Comparison of ENCODE assay signal across 28 cellular contexts in the genomic region with DNA sequence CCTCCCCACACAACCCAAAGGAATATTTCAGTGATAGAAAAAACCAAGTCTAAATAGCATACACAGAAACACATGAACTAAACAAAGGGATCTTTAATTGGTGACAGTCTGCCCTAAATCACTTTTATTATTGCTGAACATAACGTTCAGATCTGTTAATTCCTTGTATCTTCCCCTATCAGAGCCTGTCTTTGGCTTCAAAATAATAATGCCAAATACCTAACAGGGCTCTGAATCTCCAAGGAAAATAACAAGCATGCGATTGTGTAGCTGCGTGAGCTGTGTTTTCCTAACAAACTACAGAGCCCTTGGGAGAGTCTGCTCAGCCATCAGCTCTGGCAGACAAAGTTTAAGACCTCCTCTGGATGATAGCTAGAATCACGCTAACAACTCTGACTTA.
DNase-seq lines count a peak whose midpoint lies in the region; ATAC-seq, FAIRE-seq and TF ChIP-seq lines count a peak whose summit lies in the region.
"Had no signal": no experiment of that assay in that cellular context is flagged by ENCODE, and none has a peak within 500 bp of the region (broad histone marks: within the 10 kb centered on the region; RNA-seq: fewer than 3 reads in every experiment).

No MANE protein-coding gene starts in this region.

- H3K9ac ChIP-seq in neuronal stem cell (ENCODE audit: low read depth, low read length, poor library complexity), result no peak overlapping the region
- H3K9ac ChIP-seq: GM23248 had no signal

- H2AFZ ChIP-seq in neuronal stem cell (ENCODE audit: low read length), result no peak overlapping the region
- H2AFZ ChIP-seq: GM23248 had no signal

- H3K4me3 Mint-ChIP-seq in progenitor cell of endocrine pancreas (ENCODE audit: low read depth), result no peak overlapping the region
- no peak overlapping the region for H3K4me3 Mint-ChIP-seq in CD8-positive, alpha-beta T cell
- H3K4me3 Mint-ChIP-seq: activated naive CD4-positive, alpha-beta T cell treated with anti-CD3 and anti-CD28 coated beads, Interleukin-2, amount 50 U/mL, for 24 hours; CD14-positive monocyte; central memory CD8-positive, alpha-beta T cell; neural crest cell had no signal

- FAIRE-seq in D721Med (lab: Jason Lieb, UNC), result peak; percentile 6
- FAIRE-seq: K562 had no signal

- no peak overlapping the region for H3K4ac ChIP-seq in neuronal stem cell (ENCODE audit: low read length)

- peaks cover 4% of the 10 kb centered on the region for H3K9me3 Mint-ChIP-seq in progenitor cell of endocrine pancreas (ENCODE audit: low read depth)
- peaks cover 8% of the 10 kb centered on the region for H3K9me3 Mint-ChIP-seq in CD8-positive, alpha-beta T cell
- H3K9me3 Mint-ChIP-seq: activated naive CD4-positive, alpha-beta T cell treated with anti-CD3 and anti-CD28 coated beads, Interleukin-2, amount 50 U/mL, for 24 hours; neural crest cell had no signal

- H3K18ac ChIP-seq in neuronal stem cell (ENCODE audit: low read length), result no peak overlapping the region

- H3K79me1 ChIP-seq in neuronal stem cell (ENCODE audit: low read depth, low read length), result peaks cover 1% of the 10 kb centered on the region

- H3K36me3 ChIP-seq in CD8-positive, alpha-beta T cell (ENCODE audit: insufficient read depth, low read length), result no peaks in the 10 kb centered on the region
- peaks cover 0 to 2% of the 10 kb centered on the region in 2 donors for H3K36me3 ChIP-seq in neuronal stem cell (replicated peaks in 1 of 2; ENCODE audit: control insufficient read depth in 2 of 2, insufficient read depth in 2 of 2, low read length in 2 of 2)
- H3K36me3 ChIP-seq: left lung, MG63, thoracic aorta, vagina had no signal

- no peaks in the 10 kb centered on the region for H3K27me3 ChIP-seq in CD8-positive, alpha-beta T cell (ENCODE audit: insufficient read depth, low read length)
- H3K27me3 ChIP-seq in neuronal stem cell (ENCODE audit: control insufficient read depth in 3 of 3, insufficient read depth in 3 of 3, low read depth in 1 of 3, low read length in 3 of 3), result no peaks in the 10 kb centered on the region
- H3K27me3 ChIP-seq: left lung, MG63, vagina had no signal

- peaks cover 13% of the 10 kb centered on the region for H3K4me1 Mint-ChIP-seq in progenitor cell of endocrine pancreas (ENCODE audit: low read depth)
- no peaks in the 10 kb centered on the region for H3K4me1 Mint-ChIP-seq in CD8-positive, alpha-beta T cell (ENCODE audit: low read depth)
- H3K4me1 Mint-ChIP-seq: activated naive CD4-positive, alpha-beta T cell treated with anti-CD3 and anti-CD28 coated beads, Interleukin-2, amount 50 U/mL, for 24 hours; CD14-positive monocyte; central memory CD8-positive, alpha-beta T cell had no signal

- H3K27me3 Mint-ChIP-seq in progenitor cell of endocrine pancreas, result no peaks in the 10 kb centered on the region
- no peaks in the 10 kb centered on the region for H3K27me3 Mint-ChIP-seq in CD8-positive, alpha-beta T cell (ENCODE audit: low read depth)
- H3K27me3 Mint-ChIP-seq: activated naive CD4-positive, alpha-beta T cell treated with anti-CD3 and anti-CD28 coated beads, Interleukin-2, amount 50 U/mL, for 24 hours; central memory CD8-positive, alpha-beta T cell had no signal

- H3K4me2 ChIP-seq in neuronal stem cell (ENCODE audit: insufficient read depth, low read length, poor library complexity, severe bottlenecking), result no peak overlapping the region

- H2BK5ac ChIP-seq in neuronal stem cell (ENCODE audit: low read length), result no peak overlapping the region

- intact Hi-C loops in left ventricle myocardium superior (cut with micrococcal nuclease), result no loop called here
- intact Hi-C loops in CD8-positive, alpha-beta T cell (cut with DNase I, micrococcal nuclease), result no loop called here

- peak; percentile 72 for ATAC-seq in left ventricle myocardium superior
- ATAC-seq in CD8-positive, alpha-beta T cell, result no peak
- ATAC-seq in GM19397 (IDR thresholded peaks at IDR 0.05; ENCODE audit: unreplicated experiment), result no peak
- no peak for ATAC-seq in HG02642 (IDR thresholded peaks at IDR 0.05; ENCODE audit: poor library complexity, unreplicated experiment)
- ATAC-seq: K562, left lung, PC-3 had no signal

- no peak overlapping the region for H2BK12ac ChIP-seq in neuronal stem cell (ENCODE audit: low read length)

- peak overlapping the region; percentile 45 for H3K27ac Mint-ChIP-seq in progenitor cell of endocrine pancreas
- no peak overlapping the region for H3K27ac Mint-ChIP-seq in CD8-positive, alpha-beta T cell
- H3K27ac Mint-ChIP-seq: activated naive CD4-positive, alpha-beta T cell treated with anti-CD3 and anti-CD28 coated beads, Interleukin-2, amount 50 U/mL, for 24 hours; CD14-positive monocyte had no signal

- POLR2A ChIA-PET in CD8-positive, alpha-beta T cell (lab: Charles Lee), result no interaction called here

- H3K4me3 ChIP-seq in CD8-positive, alpha-beta T cell (ENCODE audit: low read depth, low read length), result no peak overlapping the region
- no peak overlapping the region for H3K4me3 ChIP-seq in neuronal stem cell (ENCODE audit: low read length in 2 of 2)
- H3K4me3 ChIP-seq: GM23248, K562, left lung, MG63, thoracic aorta, vagina had no signal

- no peak overlapping the region for H2BK15ac ChIP-seq in neuronal stem cell (ENCODE audit: low read length)

- no peak overlapping the region for H4K91ac ChIP-seq in neuronal stem cell (ENCODE audit: low read depth, low read length, poor library complexity)

- H2BK120ac ChIP-seq in neuronal stem cell (ENCODE audit: low read depth, low read length), result no peak overlapping the region

- H3K9me3 ChIP-seq in CD8-positive, alpha-beta T cell (ENCODE audit: low read length), result no peaks in the 10 kb centered on the region
- no peaks in the 10 kb centered on the region for H3K9me3 ChIP-seq in neuronal stem cell (replicated peaks in 1 of 2; ENCODE audit: control insufficient read depth in 2 of 2, insufficient read depth in 1 of 2, low read depth in 1 of 2, low read length in 2 of 2)
- H3K9me3 ChIP-seq: MG63, thoracic aorta, vagina had no signal

- no peak overlapping the region for H2AK5ac ChIP-seq in neuronal stem cell (ENCODE audit: low read depth, low read length)

- no peak overlapping the region for H3K14ac ChIP-seq in neuronal stem cell (ENCODE audit: low read length)

- no peak overlapping the region for H4K8ac ChIP-seq in neuronal stem cell (ENCODE audit: low read depth, low read length)

- H3K27ac ChIP-seq in CD8-positive, alpha-beta T cell (ENCODE audit: low read depth, low read length), result no peak overlapping the region
- H3K27ac ChIP-seq in neuronal stem cell (replicated peaks; ENCODE audit: low read length), result no peak overlapping the region
- H3K27ac ChIP-seq: epithelial cell of prostate, GM23248, left lung, thoracic aorta, vagina had no signal

- no peaks in the 10 kb centered on the region for H3K36me3 Mint-ChIP-seq in progenitor cell of endocrine pancreas (ENCODE audit: insufficient read depth)
- H3K36me3 Mint-ChIP-seq in CD8-positive, alpha-beta T cell, result no peaks in the 10 kb centered on the region
- H3K36me3 Mint-ChIP-seq: activated naive CD4-positive, alpha-beta T cell treated with anti-CD3 and anti-CD28 coated beads, Interleukin-2, amount 50 U/mL, for 24 hours; CD14-positive monocyte had no signal

- TF ChIP-seq CTCF in D721Med (IDR thresholded peaks at IDR 0.05; ENCODE audit: insufficient read depth, missing control alignments) (no peak), progenitor cell of endocrine pancreas (IDR thresholded peaks at IDR 0.05; ENCODE audit: unreplicated experiment) (no peak)
- no peak for TF ChIP-seq CTCF in CD8-positive, alpha-beta T cell (IDR thresholded peaks at IDR 0.05)

- CTCF ChIA-PET in CD8-positive, alpha-beta T cell (lab: Charles Lee), result no interaction called here

- no CpG with 5 or more reads among the region's 4 CpGs for WGBS in neuronal stem cell (ENCODE audit: extremely low coverage in 2 of 2, insufficient read length in 2 of 2, insufficient replicate concordance in 1 of 2), 2 donors

- H3K4me1 ChIP-seq in CD8-positive, alpha-beta T cell (ENCODE audit: insufficient read depth, low read length), result no peaks in the 10 kb centered on the region
- H3K4me1 ChIP-seq in neuronal stem cell (ENCODE audit: control insufficient read depth in 2 of 2, insufficient read depth in 1 of 2, low read depth in 1 of 2, low read length in 2 of 2), result peaks cover 2 to 3% of the 10 kb centered on the region in 2 donors
- H3K4me1 ChIP-seq: left lung had no signal

- DNase-seq in D721Med (ENCODE audit: insufficient read length, low spot score) (no peak), astrocyte of the hippocampus (ENCODE audit: low read depth, low spot score) (peak; percentile 27), left ventricle myocardium superior (no peak), progenitor cell of endocrine pancreas (ENCODE audit: low spot score, unreplicated experiment) (no peak), neuronal stem cell (ENCODE audit: low spot score) (no peak)
- DNase-seq in CD8-positive, alpha-beta T cell, result no peak
- DNase-seq: activated CD4-positive, alpha-beta T cell treated with anti-CD3 and anti-CD28 coated beads, Interleukin-2, amount 50 U/mL, for 48 hours; activated CD4-positive, CD25-positive, alpha-beta regulatory T cell; activated CD8-positive, alpha-beta memory T cell treated with anti-CD3 and anti-CD28 coated beads, Interleukin-2, amount 50 U/mL, for 4 hours; aorta; DMS153; GM23248; left lung; MG63; NCI-H1417 treated with DMSO at 0.1 percent for 48 hours; NCI-H2107; PC-3; SHP77 treated with DMSO at 0.1 percent for 48 hours had no signal

- H3K23ac ChIP-seq in neuronal stem cell (ENCODE audit: low read depth, low read length, poor library complexity), result no peak overlapping the region
